32 cellular contexts compared by ENCODE assay signal in the genomic region with DNA sequence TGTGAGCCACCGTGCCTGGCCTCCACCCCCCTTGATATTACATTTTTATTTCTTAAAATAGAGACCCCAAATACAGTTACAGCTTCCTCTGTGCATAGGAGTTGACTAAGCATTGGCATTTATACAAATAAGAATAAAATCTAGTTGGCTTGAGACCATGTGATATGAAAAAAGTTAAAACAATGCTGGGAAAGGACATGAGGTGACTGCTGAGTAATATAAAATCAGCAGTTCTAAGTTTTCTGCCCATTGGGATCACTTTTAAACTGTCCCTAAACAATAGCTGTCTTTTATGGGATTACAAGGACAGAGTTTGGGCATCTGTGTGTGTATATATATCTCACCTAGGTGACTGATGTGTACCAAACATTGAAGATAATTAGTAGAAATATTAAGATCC.
"Had no signal": no experiment of that assay in that cellular context is flagged by ENCODE, and none has a peak within 500 bp of the region (broad histone marks: within the 10 kb centered on the region; RNA-seq: fewer than 3 reads in every experiment).

No MANE protein-coding gene starts in this region.

- H3K4me3 ChIP-seq: adrenal gland, body of pancreas, cardiac muscle cell, esophagus squamous epithelium, gastrocnemius medialis, left lung, lower lobe of right lung, neural progenitor cell, right atrium auricular region, SK-N-MC, thoracic aorta, upper lobe of left lung, vagina had no signal

- H3K4me1 Mint-ChIP-seq: activated CD4-positive, alpha-beta T cell treated with anti-CD3 and anti-CD28 coated beads, Interleukin-2, amount 10 ng/mL, durations not matched to agents 24 days and 14 days; activated CD8-positive, alpha-beta memory T cell treated with anti-CD3 and anti-CD28 coated beads, Interleukin-2, amount 10 ng/mL, durations not matched to agents 7 days and 5 days; activated naive CD4-positive, alpha-beta T cell treated with anti-CD3 and anti-CD28 coated beads, Interleukin-2, amount 50 U/mL, for 24 hours; neural progenitor cell had no signal

- H3K9me3 ChIP-seq: adrenal gland, body of pancreas, esophagus squamous epithelium, gastrocnemius medialis, left lung, lower lobe of right lung, right atrium auricular region, thoracic aorta, upper lobe of left lung, vagina had no signal

- H3K4me3 Mint-ChIP-seq: activated CD4-positive, alpha-beta T cell treated with anti-CD3 and anti-CD28 coated beads, Interleukin-2, amount 10 ng/mL, durations not matched to agents 24 days and 14 days; activated CD8-positive, alpha-beta memory T cell treated with anti-CD3 and anti-CD28 coated beads, Interleukin-2, amount 10 ng/mL, durations not matched to agents 7 days and 5 days; activated CD8-positive, alpha-beta T cell treated with anti-CD3 and anti-CD28 coated beads, Interleukin-2, amount 10 ng/mL, durations not matched to agents 7 days and 5 days; activated naive CD4-positive, alpha-beta T cell treated with anti-CD3 and anti-CD28 coated beads, Interleukin-2, amount 50 U/mL, for 24 hours; natural killer cell; neural progenitor cell; stimulated activated naive CD8-positive, alpha-beta T cell treated with anti-CD3 and anti-CD28 coated beads, Interleukin-15, Interleukin-2, amounts not matched to agents 100 ng/mL and 50 ng/mL, for 24 hours had no signal

- H3K27ac Mint-ChIP-seq: activated CD4-positive, alpha-beta T cell treated with anti-CD3 and anti-CD28 coated beads, Interleukin-2, amount 10 ng/mL, durations not matched to agents 24 days and 14 days; activated CD8-positive, alpha-beta memory T cell treated with anti-CD3 and anti-CD28 coated beads, Interleukin-2, amount 10 ng/mL, durations not matched to agents 7 days and 5 days; activated CD8-positive, alpha-beta T cell treated with anti-CD3 and anti-CD28 coated beads, Interleukin-2, amount 10 ng/mL, durations not matched to agents 7 days and 5 days; neural progenitor cell; stimulated activated naive CD8-positive, alpha-beta T cell treated with anti-CD3 and anti-CD28 coated beads, Interleukin-15, Interleukin-2, amounts not matched to agents 100 ng/mL and 50 ng/mL, for 24 hours had no signal

- DNase-seq: activated CD4-positive, alpha-beta T cell treated with anti-CD3 and anti-CD28 coated beads, Interleukin-2, amount 10 ng/mL, durations not matched to agents 24 days and 14 days; activated CD4-positive, CD25-positive, alpha-beta regulatory T cell treated with anti-CD3 and anti-CD28 coated beads, Interleukin-2, amount 50 U/mL, for 72 hours; activated CD8-positive, alpha-beta memory T cell treated with anti-CD3 and anti-CD28 coated beads, Interleukin-2, amount 10 ng/mL, durations not matched to agents 7 days and 5 days; activated CD8-positive, alpha-beta T cell treated with anti-CD3 and anti-CD28 coated beads, Interleukin-2, amount 10 ng/mL, durations not matched to agents 7 days and 5 days; activated effector memory CD4-positive, alpha-beta T cell treated with Interleukin-2 at 50 U/mL for 16 hours; adrenal gland; aorta; body of pancreas; cerebellar nuclear complex; cortex of kidney; esophagus squamous epithelium; gastrocnemius medialis; glutamatergic neuron; left lung; lower lobe of right lung; mesendoderm; natural killer cell; occipital lobe; stimulated activated CD4-positive, alpha-beta T cell treated with anti-CD3 and anti-CD28 coated beads, Interleukin-15, amount 100 ng/mL, for 24 hours; stimulated activated CD4-positive, alpha-beta T cell treated with anti-CD3 and anti-CD28 coated beads, Interleukin-2, amount 100 ng/mL, for 24 hours; T-helper 9 cell; upper lobe of left lung; WERI-Rb-1 had no signal

- H3K27me3 ChIP-seq: adrenal gland, body of pancreas, cardiac muscle cell, esophagus squamous epithelium, gastrocnemius medialis, left lung, neural progenitor cell, right atrium auricular region, upper lobe of left lung, vagina had no signal

- H3K27ac ChIP-seq: adrenal gland, body of pancreas, cardiac muscle cell, epithelial cell of prostate, esophagus squamous epithelium, gastrocnemius medialis, left lung, lower lobe of right lung, neural progenitor cell, right atrium auricular region, SK-N-MC, thoracic aorta, upper lobe of left lung, vagina, WERI-Rb-1 had no signal

- H3K27me3 Mint-ChIP-seq: activated CD4-positive, alpha-beta T cell treated with anti-CD3 and anti-CD28 coated beads, Interleukin-2, amount 10 ng/mL, durations not matched to agents 24 days and 14 days; activated CD8-positive, alpha-beta memory T cell treated with anti-CD3 and anti-CD28 coated beads, Interleukin-2, amount 10 ng/mL, durations not matched to agents 7 days and 5 days; activated naive CD4-positive, alpha-beta T cell treated with anti-CD3 and anti-CD28 coated beads, Interleukin-2, amount 50 U/mL, for 24 hours; stimulated activated naive CD8-positive, alpha-beta T cell treated with anti-CD3 and anti-CD28 coated beads, Interleukin-15, Interleukin-2, amounts not matched to agents 100 ng/mL and 50 ng/mL, for 24 hours had no signal

- ATAC-seq: activated CD8-positive, alpha-beta memory T cell treated with anti-CD3 and anti-CD28 coated beads, Interleukin-2, amount 10 ng/mL, durations not matched to agents 7 days and 5 days; activated CD8-positive, alpha-beta T cell treated with anti-CD3 and anti-CD28 coated beads, Interleukin-2, amount 10 ng/mL, durations not matched to agents 7 days and 5 days; body of pancreas; gastrocnemius medialis; left lung; lower lobe of right lung; natural killer cell had no signal

- H3K9me3 Mint-ChIP-seq: activated CD4-positive, alpha-beta T cell treated with anti-CD3 and anti-CD28 coated beads, Interleukin-2, amount 10 ng/mL, durations not matched to agents 24 days and 14 days; activated naive CD4-positive, alpha-beta T cell treated with anti-CD3 and anti-CD28 coated beads, Interleukin-2, amount 50 U/mL, for 24 hours; natural killer cell; neural progenitor cell; stimulated activated naive CD8-positive, alpha-beta T cell treated with anti-CD3 and anti-CD28 coated beads, Interleukin-15, Interleukin-2, amounts not matched to agents 100 ng/mL and 50 ng/mL, for 24 hours had no signal
